In the genomic region with DNA sequence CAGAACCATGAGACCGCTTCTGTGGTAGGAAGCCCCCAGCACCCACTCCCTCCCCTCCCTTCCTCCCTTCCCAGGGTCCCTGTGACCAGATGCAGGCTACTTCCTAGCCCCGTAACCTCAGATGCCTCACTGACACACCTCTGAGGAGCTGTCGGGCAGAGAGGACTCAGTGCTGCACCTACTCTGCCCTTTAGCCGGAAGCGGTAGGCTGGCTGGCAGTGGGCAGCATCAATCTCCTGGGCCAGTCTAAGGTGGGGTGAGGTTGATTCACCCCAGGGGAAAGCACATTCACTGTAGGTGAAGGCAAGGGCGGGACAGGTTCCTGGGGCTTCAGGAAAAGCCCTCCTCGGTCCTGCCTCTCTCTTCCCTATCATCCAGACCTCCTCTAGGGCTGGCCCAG, we compare ENCODE assay signal across 26 cellular contexts. TPM values are rescaled to one million over a fixed set of nuclear protein-coding genes. Genes with fewer than 3 reads are reported as not detected.
"Had no signal": no experiment of that assay in that cellular context is flagged by ENCODE, and none has a peak within 500 bp of the region (broad histone marks: within the 10 kb centered on the region; RNA-seq: fewer than 3 reads in every experiment).

No MANE protein-coding gene starts in this region.

- H3K9ac ChIP-seq: SK-N-SH had no signal

- H3K27ac ChIP-seq: dorsolateral prefrontal cortex, hepatocyte, ovary, prostate gland, WERI-Rb-1 had no signal

- H3K4me3 ChIP-seq: dorsolateral prefrontal cortex, gastrocnemius medialis, hepatocyte, lung, ovary, prostate gland, smooth muscle cell had no signal

- H3K9me3 ChIP-seq: gastrocnemius medialis, ovary, prostate gland, SK-N-SH had no signal

- H3K36me3 ChIP-seq: gastrocnemius medialis, ovary, prostate gland, WERI-Rb-1 had no signal

- H3K4me2 ChIP-seq: hepatocyte, SK-N-SH, smooth muscle cell had no signal

- H3K4me1 ChIP-seq: gastrocnemius medialis had no signal

- DNase-seq: activated CD4-positive, alpha-beta memory T cell treated with anti-CD3 and anti-CD28 coated beads, Interleukin-2, amount 10 ng/mL, durations not matched to agents 7 days and 5 days; activated CD4-positive, alpha-beta T cell treated with anti-CD3 and anti-CD28 coated beads for 1 hour; activated CD4-positive, alpha-beta T cell treated with anti-CD3 and anti-CD28 coated beads, Interleukin-2, amount 10 ng/mL, durations not matched to agents 7 days and 5 days; activated naive CD4-positive, alpha-beta T cell; activated T-cell treated with anti-CD3 and anti-CD28 coated beads, Interleukin-2, amount 50 U/mL, for 48 hours; dorsolateral prefrontal cortex; effector memory CD4-positive, alpha-beta T cell; gastrocnemius medialis; islet precursor cell; nephron progenitor cell; ovary; retina; SK-N-SH; stimulated activated CD4-positive, alpha-beta T cell treated with anti-CD3 and anti-CD28 coated beads, Interleukin-15, amount 100 ng/mL, for 24 hours; stimulated activated CD4-positive, alpha-beta T cell treated with anti-CD3 and anti-CD28 coated beads, Interleukin-2, amount 100 ng/mL, for 24 hours; stimulated activated naive CD4-positive, alpha-beta T cell treated with Interleukin-2 at 50 U/mL for 16 hours; SW 1271; T-helper 9 cell; WERI-Rb-1 had no signal

- H3K27me3 ChIP-seq: dorsolateral prefrontal cortex, gastrocnemius medialis, hepatocyte, ovary had no signal

RNA-seq across cellular contexts. Expression of a gene that starts 58.1 kb away (rescaled TPM):
- total RNA-seq: activated CD4-positive, alpha-beta T cell treated with anti-CD3 and anti-CD28 coated beads, Interleukin-2, amount 10 ng/mL, durations not matched to agents 7 days and 5 days; bronchial epithelial cell; left colon; subcutaneous adipose tissue had no signal
- polyA plus RNA-seq: SK-N-SH had no signal
